8 cellular contexts compared by ENCODE assay signal in the genomic region with DNA sequence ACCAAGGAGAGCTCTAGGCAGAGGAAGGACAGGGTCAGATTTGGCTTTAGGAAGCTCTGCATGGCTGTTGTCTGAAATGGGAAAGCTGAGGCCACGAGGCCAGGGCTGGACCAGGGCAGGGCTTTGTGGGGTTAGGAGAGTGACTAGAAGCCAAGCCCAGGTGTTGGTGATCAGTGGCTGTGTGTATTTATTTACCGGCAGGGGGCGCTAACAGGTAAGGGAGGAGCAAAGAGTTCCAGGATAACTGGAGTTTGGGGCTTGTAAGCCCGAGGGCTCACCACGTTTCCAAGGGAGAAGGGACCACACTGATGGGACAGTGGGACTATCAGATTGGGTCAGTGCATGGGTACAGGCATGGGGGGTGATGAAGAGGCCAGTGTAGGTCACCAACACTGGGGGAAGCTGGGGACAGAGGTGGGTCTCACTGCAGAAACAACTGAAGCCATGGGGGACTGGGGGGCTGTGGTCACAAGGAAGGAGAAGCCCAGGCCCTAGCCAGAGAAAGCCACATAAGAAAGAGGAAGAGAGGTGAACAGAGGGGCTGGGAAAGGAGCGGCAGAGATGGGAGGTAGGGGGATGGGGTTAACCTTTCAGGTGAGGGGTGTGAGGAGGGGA. TPM values are rescaled to one million over a fixed set of nuclear protein-coding genes. Genes with fewer than 3 reads are reported as not detected.
DNase-seq lines count a peak whose midpoint lies in the region; ATAC-seq and TF ChIP-seq lines count a peak whose summit lies in the region.

No MANE protein-coding gene starts in this region.

- POLR2A ChIA-PET in CD8-positive, alpha-beta memory T cell (lab: Charles Lee): no interaction called here
- POLR2A ChIA-PET in HEK293 (lab: Yijun Ruan, JAX): interaction anchor here (1.9 to 2.5 kb wide), 3 partner anchors 8 to 99 kb away, joined by 7 to 10 read pairs (median 8); partner anchors contain the start of genes COX6B1 and HAUS5
- POLR2A ChIA-PET in naive thymus-derived CD4-positive, alpha-beta T cell (lab: Charles Lee): interaction anchor here (1.1 kb wide), 1 partner anchor 79 kb away, joined by 4 read pairs; no protein-coding TSS in a partner anchor

- H3K9me3 Mint-ChIP-seq in CD8-positive, alpha-beta memory T cell: no peaks in the 10 kb centered on the region
- H3K9me3 Mint-ChIP-seq in naive thymus-derived CD4-positive, alpha-beta T cell: no peaks in the 10 kb centered on the region

- no peak overlapping the region for H3K4me3 ChIP-seq in CD8-positive, alpha-beta memory T cell (ENCODE audit: low read length)
- H3K4me3 ChIP-seq in HEK293 (ENCODE audit: low read depth, low read length): no peak overlapping the region
- no peak overlapping the region for H3K4me3 ChIP-seq in naive thymus-derived CD4-positive, alpha-beta T cell (ENCODE audit: low read length)
- H3K4me3 ChIP-seq in uterus: no peak overlapping the region

- H3K9me3 ChIP-seq in CD8-positive, alpha-beta memory T cell (ENCODE audit: low read length): no peaks in the 10 kb centered on the region
- H3K9me3 ChIP-seq in HEK293 (ENCODE audit: control insufficient read depth, insufficient read depth, low read depth, low read length) (no peaks in the 10 kb centered on the region), uterus (no peaks in the 10 kb centered on the region)
- no peaks in the 10 kb centered on the region for H3K9me3 ChIP-seq in naive thymus-derived CD4-positive, alpha-beta T cell (ENCODE audit: control insufficient read depth in 2 of 3, low read length in 3 of 3)

- H3K27me3 Mint-ChIP-seq in CD8-positive, alpha-beta memory T cell: no peaks in the 10 kb centered on the region
- H3K27me3 Mint-ChIP-seq in naive thymus-derived CD4-positive, alpha-beta T cell: no peaks in the 10 kb centered on the region

- H3K4me1 ChIP-seq in CD8-positive, alpha-beta memory T cell (ENCODE audit: insufficient read depth, low read length): peaks cover 19% of the 10 kb centered on the region
- H3K4me1 ChIP-seq in HEK293 (ENCODE audit: control insufficient read depth, insufficient read depth, low read length): peaks cover 12% of the 10 kb centered on the region
- H3K4me1 ChIP-seq in naive thymus-derived CD4-positive, alpha-beta T cell (ENCODE audit: control insufficient read depth in 2 of 2, insufficient read depth in 2 of 2, low read length in 2 of 2): peaks cover 13 to 16% of the 10 kb centered on the region in 2 donors
- H3K4me1 ChIP-seq in uterus: peaks cover 0 to 14% of the 10 kb centered on the region in 2 donors

- TF ChIP-seq POLR2A in uterus (IDR thresholded peaks at IDR 0.05): no peak

- TF ChIP-seq CTCF in HEK293 (tag by site-specific recombination; IDR thresholded peaks at IDR 0.05) (peak; percentile 98), uterus (IDR thresholded peaks at IDR 0.05) (peak; percentile 56 to 71 (median 66))

- no peak overlapping the region for H3K27ac ChIP-seq in CD8-positive, alpha-beta memory T cell (ENCODE audit: low read depth, low read length)
- no peak overlapping the region for H3K27ac ChIP-seq in HEK293 (ENCODE audit: extremely low read depth, low read depth, low read length)
- no peak overlapping the region for H3K27ac ChIP-seq in naive thymus-derived CD4-positive, alpha-beta T cell (ENCODE audit: low read depth, low read length)
- no peak overlapping the region for H3K27ac ChIP-seq in uterus

- H3K27ac Mint-ChIP-seq in CD8-positive, alpha-beta memory T cell: peak overlapping the region in 5 of 8 donors; percentile 8 to 84 (median 64)
- peak overlapping the region in 6 of 9 donors; percentile 6 to 57 (median 28) for H3K27ac Mint-ChIP-seq in naive thymus-derived CD4-positive, alpha-beta T cell

- peaks cover 21 to 38% (median 23%) of the 10 kb centered on the region in 3 donors for H3K4me1 Mint-ChIP-seq in CD8-positive, alpha-beta memory T cell
- H3K4me1 Mint-ChIP-seq in naive thymus-derived CD4-positive, alpha-beta T cell: peaks cover 24 to 38% (median 34%) of the 10 kb centered on the region in 7 donors

- peak overlapping the region in 3 of 7 donors; percentile 43 to 60 (median 48) for H3K4me3 Mint-ChIP-seq in CD8-positive, alpha-beta memory T cell
- H3K4me3 Mint-ChIP-seq in naive thymus-derived CD4-positive, alpha-beta T cell: peak overlapping the region in 6 of 10 donors; percentile 1 to 78 (median 22)

- DNase-seq in CD8-positive, alpha-beta memory T cell: peak; percentile 29 to 67 (median 57)
- DNase-seq in NCI-H774 (lab: John Stamatoyannopoulos, UW): peak; percentile 44
- peak; percentile 25 to 38 for DNase-seq in activated CD4-positive, alpha-beta T cell treated with anti-CD3 and anti-CD28 coated beads, Interleukin-2, amount 50 U/mL, for 4 hours
- peak; percentile 39 for DNase-seq in effector CD8-positive, alpha-beta T cell (lab: John Stamatoyannopoulos, UW)
- DNase-seq in naive thymus-derived CD4-positive, alpha-beta T cell: peak; percentile 32 to 73 (median 59)
- DNase-seq in uterus: peak; percentile 35 to 67

- H3K36me3 ChIP-seq in CD8-positive, alpha-beta memory T cell (ENCODE audit: insufficient read depth, low read length): no peaks in the 10 kb centered on the region
- H3K36me3 ChIP-seq in HEK293 (ENCODE audit: control insufficient read depth in 2 of 2, insufficient read depth in 1 of 2, low read length in 2 of 2): peaks cover 21 to 37% of the 10 kb centered on the region in 2 experiments; a peak in 2 of 3 replicates
- H3K36me3 ChIP-seq in naive thymus-derived CD4-positive, alpha-beta T cell (ENCODE audit: control insufficient read depth in 2 of 3, insufficient read depth in 3 of 3, low read length in 3 of 3): peaks cover 0 to 20% (median 0%) of the 10 kb centered on the region in 3 experiments
- H3K36me3 ChIP-seq in uterus: no peaks in the 10 kb centered on the region

- ATAC-seq in naive thymus-derived CD4-positive, alpha-beta T cell: peak; percentile 30
- no peak for ATAC-seq in HG02623 (IDR thresholded peaks at IDR 0.05; ENCODE audit: unreplicated experiment)

- no peaks in the 10 kb centered on the region for H3K27me3 ChIP-seq in CD8-positive, alpha-beta memory T cell (ENCODE audit: insufficient read depth, low read length, poor library complexity, severe bottlenecking)
- no peaks in the 10 kb centered on the region for H3K27me3 ChIP-seq in naive thymus-derived CD4-positive, alpha-beta T cell (ENCODE audit: control insufficient read depth in 2 of 2, insufficient read depth in 2 of 2, low read length in 2 of 2)
- no peaks in the 10 kb centered on the region for H3K27me3 ChIP-seq in uterus

- intact Hi-C loops in naive thymus-derived CD4-positive, alpha-beta T cell (cut with micrococcal nuclease): loop anchor here (1.0 to 5.0 kb wide), 6 partner anchors 43 to 168 kb away; no protein-coding TSS in a partner anchor
- intact Hi-C loops in uterus (cut with DNase I; ENCODE audit: low total_unique reads): loop anchor here (10.0 kb wide), 1 partner anchor 166 kb away; the partner anchor contains the start of gene KMT2B

- H3K36me3 Mint-ChIP-seq in CD8-positive, alpha-beta memory T cell: peaks cover 1 to 23% (median 3%) of the 10 kb centered on the region in 3 donors
- peaks cover 0 to 8% (median 0%) of the 10 kb centered on the region in 5 donors for H3K36me3 Mint-ChIP-seq in naive thymus-derived CD4-positive, alpha-beta T cell

- CTCF ChIA-PET in CD8-positive, alpha-beta memory T cell (lab: Charles Lee): interaction anchor here (0.9 to 1.7 kb wide), 6 partner anchors 8 to 96 kb away, joined by 3 to 6 read pairs (median 4); partner anchors contain the start of gene HAUS5
- CTCF ChIA-PET in HEK293 (lab: Yijun Ruan, JAX): interaction anchor here (0.5 to 3.9 kb wide), 80 partner anchors 8 to 548 kb away, joined by 3 to 53 read pairs (median 5); partner anchors contain the start of genes COX6B1, ETV2, FFAR3 and HAUS5
- CTCF ChIA-PET in naive thymus-derived CD4-positive, alpha-beta T cell (lab: Charles Lee): interaction anchor here (0.6 to 1.4 kb wide), 6 partner anchors 17 to 143 kb away, joined by 3 to 5 read pairs (median 3); partner anchors contain the start of gene COX6B1

TF ChIP-seq in HEK293, 187 proteins besides CTCF, POLR2A, EP300 and RAD21 (continues in another document):
- no peak; the same call in 1 of the 2 replicates for TF ChIP-seq ZBTB7A (tag by site-specific recombination; IDR thresholded peaks at IDR 0.05; ENCODE audit: low read depth)
- TF ChIP-seq ZNF292 (tag by site-specific recombination; IDR thresholded peaks at IDR 0.05; ENCODE audit: borderline replicate concordance, low read depth): no peak

RNA-seq across cellular contexts. Expression of gene TMEM147, which starts 3.9 kb away (rescaled TPM):
- 10 to 100 TPM; 82.6 to 91.4 TPM for total RNA-seq in CD8-positive, alpha-beta memory T cell
- polyA plus RNA-seq in CD8-positive, alpha-beta memory T cell: 175 TPM
- total RNA-seq in naive thymus-derived CD4-positive, alpha-beta T cell: 10 to 100 TPM; 24.7 to 54.0 (median 34.6) TPM
- 100 to 1,000 TPM; 143 to 154 TPM for polyA plus RNA-seq in naive thymus-derived CD4-positive, alpha-beta T cell
- 100 to 1,000 TPM in 1 of 4 donors, 10 to 100 TPM in 3; 34.6 to 111 (median 50.0) TPM for total RNA-seq in uterus

RNA-seq across cellular contexts. Expression of gene ATP4A, which starts 14.2 kb away (rescaled TPM):
- total RNA-seq in CD8-positive, alpha-beta memory T cell: not detected
- not detected for polyA plus RNA-seq in CD8-positive, alpha-beta memory T cell
- not detected for total RNA-seq in naive thymus-derived CD4-positive, alpha-beta T cell
- not detected for polyA plus RNA-seq in naive thymus-derived CD4-positive, alpha-beta T cell
- total RNA-seq in uterus: under 1 TPM in 1 of 4 donors, not detected in 3; 0.14 TPM

RNA-seq across cellular contexts. Expression of gene GAPDHS, which starts 16.0 kb away (rescaled TPM):
- total RNA-seq in CD8-positive, alpha-beta memory T cell: not detected
- polyA plus RNA-seq in CD8-positive, alpha-beta memory T cell: not detected
- not detected for total RNA-seq in naive thymus-derived CD4-positive, alpha-beta T cell
- not detected for polyA plus RNA-seq in naive thymus-derived CD4-positive, alpha-beta T cell
- not detected for total RNA-seq in uterus

RNA-seq across cellular contexts. Expression of gene SBSN, which starts 21.2 kb away (rescaled TPM):
- total RNA-seq in CD8-positive, alpha-beta memory T cell: not detected
- polyA plus RNA-seq in CD8-positive, alpha-beta memory T cell: not detected
- total RNA-seq in naive thymus-derived CD4-positive, alpha-beta T cell: not detected
- polyA plus RNA-seq in naive thymus-derived CD4-positive, alpha-beta T cell: not detected
- under 1 TPM in 1 of 4 donors, not detected in 3; 0.37 TPM for total RNA-seq in uterus

RNA-seq across cellular contexts. Expression of gene DMKN, which starts 35.8 kb away (rescaled TPM):
- 1 to 10 TPM; 1.7 to 2.2 TPM for total RNA-seq in CD8-positive, alpha-beta memory T cell
- polyA plus RNA-seq in CD8-positive, alpha-beta memory T cell: 10.2 TPM
- total RNA-seq in naive thymus-derived CD4-positive, alpha-beta T cell: under 1 TPM in 2 of 5 experiments, not detected in 3; 0.54 to 0.76 TPM
- polyA plus RNA-seq in naive thymus-derived CD4-positive, alpha-beta T cell: not detected
- 10 to 100 TPM in 3 of 4 donors, 1 to 10 TPM in 1; 4.4 to 73.7 (median 39.5) TPM for total RNA-seq in uterus
